ENCODE assay signal across 14 cellular contexts in genomic region chr1:76764638-76765572, GRCh38.
A peak's percentile ranks its signal among the peaks of the same experiment; 100 is the strongest.
DNase-seq lines count a peak whose midpoint lies in the region; ATAC-seq and TF ChIP-seq lines count a peak whose summit lies in the region.
"Had no signal": no experiment of that assay in that cellular context is flagged by ENCODE, and none has a peak within 500 bp of the region (broad histone marks: within the 10 kb centered on the region; RNA-seq: fewer than 3 reads in every experiment).

No MANE protein-coding gene starts in this region.

- TF ChIP-seq CTCF in HEK293 (tag by site-specific recombination; IDR thresholded peaks at IDR 0.05) (no peak), RWPE1 (conservative IDR thresholded peaks at IDR 0.05; ENCODE audit: low read depth) (no peak)

- POLR2A ChIA-PET in HEK293 (lab: Yijun Ruan, JAX) (no interaction called here), RWPE1 (lab: Yijun Ruan, JAX; ENCODE audit: low non-redundant PET) (no interaction called here)

- H3K9me3 ChIP-seq in HEK293 (ENCODE audit: control insufficient read depth, insufficient read depth, low read depth, low read length), result no peaks in the 10 kb centered on the region
- no peaks in the 10 kb centered on the region for H3K9me3 ChIP-seq in endocrine pancreas (ENCODE audit: control insufficient read depth, low read length)
- H3K9me3 ChIP-seq: adrenal gland had no signal

- H3K4me1 ChIP-seq in HEK293 (ENCODE audit: control insufficient read depth, insufficient read depth, low read length), result no peaks in the 10 kb centered on the region
- no peaks in the 10 kb centered on the region for H3K4me1 ChIP-seq in endocrine pancreas (ENCODE audit: control insufficient read depth, insufficient read depth, low read length)
- H3K4me1 ChIP-seq in rectal smooth muscle tissue (ENCODE audit: control insufficient read depth, insufficient read depth, low read length), result no peaks in the 10 kb centered on the region
- H3K4me1 ChIP-seq: adrenal gland, foreskin keratinocyte had no signal

- H3K36me3 ChIP-seq in HEK293 (ENCODE audit: control insufficient read depth in 2 of 2, insufficient read depth in 1 of 2, low read length in 2 of 2) (no peaks in the 10 kb centered on the region), endocrine pancreas (ENCODE audit: control insufficient read depth, insufficient read depth, low read length) (no peaks in the 10 kb centered on the region), rectal smooth muscle tissue (ENCODE audit: control insufficient read depth, insufficient read depth, low read length) (no peaks in the 10 kb centered on the region)
- H3K36me3 ChIP-seq: adrenal gland had no signal

- ATAC-seq in HG03439 (IDR thresholded peaks at IDR 0.05; ENCODE audit: unreplicated experiment), result no peak
- ATAC-seq: foreskin keratinocyte, natural killer cell had no signal

- no peaks in the 10 kb centered on the region for H3K27me3 ChIP-seq in endocrine pancreas (ENCODE audit: control insufficient read depth, insufficient read depth, low read length)
- no peaks in the 10 kb centered on the region for H3K27me3 ChIP-seq in rectal smooth muscle tissue (ENCODE audit: control insufficient read depth, insufficient read depth, low read length)
- H3K27me3 ChIP-seq: adrenal gland, foreskin keratinocyte had no signal

- CTCF ChIA-PET in HEK293 (lab: Yijun Ruan, JAX) (interaction anchor here (0.5 kb wide), 1 partner anchor 774 kb away, joined by 3 read pairs; no protein-coding TSS in a partner anchor), RWPE1 (lab: Yijun Ruan, JAX) (no interaction called here)

- DNase-seq in NCI-H510A treated with DMSO at 0.1 percent for 48 hours (lab: John Stamatoyannopoulos, UW) (peak; percentile 66), RWPE1 (ENCODE audit: low spot score) (no peak), AG08395 (ENCODE audit: low spot score) (no peak)
- no peak for DNase-seq in effector CD4-positive, alpha-beta T cell
- DNase-seq: activated CD4-positive, alpha-beta memory T cell treated with anti-CD3 and anti-CD28 coated beads, Interleukin-2, amount 10 ng/mL, durations not matched to agents 7 days and 5 days; Calu3; foreskin keratinocyte; natural killer cell; stimulated activated CD4-positive, alpha-beta T cell treated with anti-CD3 and anti-CD28 coated beads, Interleukin-4, amount 100 ng/mL, for 1 hour had no signal

- H3K27ac ChIP-seq in HEK293 (ENCODE audit: extremely low read depth, low read depth, low read length), result no peak overlapping the region
- no peak overlapping the region for H3K27ac ChIP-seq in rectal smooth muscle tissue (ENCODE audit: low read depth, low read length)
- H3K27ac ChIP-seq in RWPE1, result no peak overlapping the region
- H3K27ac ChIP-seq: adrenal gland, foreskin keratinocyte had no signal

- H3K4me3 ChIP-seq in HEK293 (ENCODE audit: low read depth, low read length), result no peak overlapping the region
- peak overlapping the region; percentile 75 for H3K4me3 ChIP-seq in endocrine pancreas (ENCODE audit: control insufficient read depth, insufficient read depth, low read length)
- H3K4me3 ChIP-seq in rectal smooth muscle tissue (ENCODE audit: low read length), result peak overlapping the region; percentile 14
- H3K4me3 ChIP-seq: adrenal gland had no signal

- H3K9ac ChIP-seq in endocrine pancreas (ENCODE audit: control insufficient read depth, insufficient read depth, low read length) (peak overlapping the region; percentile 11), rectal smooth muscle tissue (ENCODE audit: low read length) (no peak overlapping the region)

TF ChIP-seq in HEK293, 187 proteins besides CTCF, POLR2A, EP300 and RAD21:
- TF ChIP-seq ATF2 (tag by site-specific recombination; IDR thresholded peaks at IDR 0.05; ENCODE audit: low read depth), result peak; percentile 83
- peak; percentile 56 for TF ChIP-seq ZNF629 (tag by site-specific recombination; IDR thresholded peaks at IDR 0.05)
- peak; percentile 32; the same call in 1 of the 2 replicates for TF ChIP-seq ZFHX2 (tag by site-specific recombination; conservative IDR thresholded peaks at IDR 0.05)
- no peak for TF ChIP-seq ZNF76 (tag by site-specific recombination; IDR thresholded peaks at IDR 0.05; ENCODE audit: borderline replicate concordance, low read depth)
- peak; percentile 61 for TF ChIP-seq SP7 (tag by site-specific recombination; IDR thresholded peaks at IDR 0.05)
- peak; percentile 53; the same call in 1 of the 2 replicates for TF ChIP-seq ZFP37 (tag by site-specific recombination; IDR thresholded peaks at IDR 0.05)
- TF ChIP-seq, protein P1, sequence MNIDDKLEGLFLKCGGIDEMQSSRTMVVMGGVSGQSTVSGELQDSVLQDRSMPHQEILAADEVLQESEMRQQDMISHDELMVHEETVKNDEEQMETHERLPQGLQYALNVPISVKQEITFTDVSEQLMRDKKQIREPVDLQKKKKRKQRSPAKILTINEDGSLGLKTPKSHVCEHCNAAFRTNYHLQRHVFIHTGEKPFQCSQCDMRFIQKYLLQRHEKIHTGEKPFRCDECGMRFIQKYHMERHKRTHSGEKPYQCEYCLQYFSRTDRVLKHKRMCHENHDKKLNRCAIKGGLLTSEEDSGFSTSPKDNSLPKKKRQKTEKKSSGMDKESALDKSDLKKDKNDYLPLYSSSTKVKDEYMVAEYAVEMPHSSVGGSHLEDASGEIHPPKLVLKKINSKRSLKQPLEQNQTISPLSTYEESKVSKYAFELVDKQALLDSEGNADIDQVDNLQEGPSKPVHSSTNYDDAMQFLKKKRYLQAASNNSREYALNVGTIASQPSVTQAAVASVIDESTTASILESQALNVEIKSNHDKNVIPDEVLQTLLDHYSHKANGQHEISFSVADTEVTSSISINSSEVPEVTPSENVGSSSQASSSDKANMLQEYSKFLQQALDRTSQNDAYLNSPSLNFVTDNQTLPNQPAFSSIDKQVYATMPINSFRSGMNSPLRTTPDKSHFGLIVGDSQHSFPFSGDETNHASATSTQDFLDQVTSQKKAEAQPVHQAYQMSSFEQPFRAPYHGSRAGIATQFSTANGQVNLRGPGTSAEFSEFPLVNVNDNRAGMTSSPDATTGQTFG (tag by site-specific recombination; IDR thresholded peaks at IDR 0.05; ENCODE audit: borderline replicate concordance), result no peak
- peak; percentile 36; the same call in 1 of the 2 replicates for TF ChIP-seq ZBTB20 (tag by site-specific recombination; IDR thresholded peaks at IDR 0.05)
- TF ChIP-seq ZBTB21 (tag by site-specific recombination; IDR thresholded peaks at IDR 0.05), result peak; percentile 50; the same call in 1 of the 2 replicates
